In genomic region chr1:31038934-31039333, GRCh38 we compare ENCODE assay signal across 7 cellular contexts. TPM values are rescaled to one million over a fixed set of nuclear protein-coding genes. Genes with fewer than 3 reads are reported as not detected.
A peak's percentile ranks its signal among the peaks of the same experiment; 100 is the strongest.
DNase-seq lines count a peak whose midpoint lies in the region; ATAC-seq and TF ChIP-seq lines count a peak whose summit lies in the region.
"Not testable (repeated sequence)": the region's sequence is repeated elsewhere in the genome, so short reads cannot be mapped to it uniquely, and the experiment has no call there.

No MANE protein-coding gene starts in this region.

- not testable (repeated sequence) for H3K4me1 ChIP-seq in HEK293 (ENCODE audit: control insufficient read depth, insufficient read depth, low read length)
- H3K4me1 ChIP-seq in RWPE2 (ENCODE audit: insufficient read depth, poor library complexity, severe bottlenecking) (peaks cover 67% of the 10 kb centered on the region), thyroid gland (peaks cover 29 to 41% of the 10 kb centered on the region in 2 donors)

- 49 to 52% methylated on average over 5 of the region's 5 CpGs for WGBS in thyroid gland, 2 donors

- not testable (repeated sequence) for H3K27ac ChIP-seq in HEK293 (ENCODE audit: extremely low read depth, low read depth, low read length); thyroid gland
- H3K27ac ChIP-seq in RWPE2 (ENCODE audit: poor library complexity, severe bottlenecking) (peak overlapping the region; percentile 18), brain microvascular endothelial cell (peak overlapping the region; percentile 24)

- TF ChIP-seq CTCF in HEK293 (tag by site-specific recombination; IDR thresholded peaks at IDR 0.05); RWPE2 (IDR thresholded peaks at IDR 0.05; ENCODE audit: poor library complexity, severe bottlenecking); brain microvascular endothelial cell (IDR thresholded peaks at IDR 0.05; ENCODE audit: low read depth, low read length, missing control alignments); thyroid gland (IDR thresholded peaks at IDR 0.05): not testable (repeated sequence)

- not testable (repeated sequence) for ATAC-seq in RWPE2 (ENCODE audit: low read depth)
- peak in 1 of 2 donors; percentile 40 for ATAC-seq in naive B cell (ENCODE audit: low read depth in 2 of 2)

- intact Hi-C loops in head of caudate nucleus (cut with DNase I); thyroid gland (cut with DNase I): not testable (repeated sequence)

- peaks cover 7 to 16% of the 10 kb centered on the region in 2 donors for H3K36me3 Mint-ChIP-seq in naive B cell

- TF ChIP-seq POLR2A in thyroid gland (IDR thresholded peaks at IDR 0.05): not testable (repeated sequence)

- peak overlapping the region in 4 of 6 donors; percentile 33 to 90 (median 72) for H3K27ac Mint-ChIP-seq in naive B cell

- H3K36me3 ChIP-seq in HEK293 (ENCODE audit: control insufficient read depth in 2 of 2, insufficient read depth in 1 of 2, low read length in 2 of 2): peaks cover 19 to 44% of the 10 kb centered on the region in 2 experiments; a peak in 2 of 3 replicates
- H3K36me3 ChIP-seq in RWPE2 (ENCODE audit: low read depth): peaks cover 67% of the 10 kb centered on the region
- H3K36me3 ChIP-seq in brain microvascular endothelial cell (replicated peaks); thyroid gland: not testable (repeated sequence)

- H3K4me3 Mint-ChIP-seq in naive B cell: not testable (repeated sequence)

- not testable (repeated sequence) for H3K9me3 Mint-ChIP-seq in naive B cell

- not testable (repeated sequence) for H3K27me3 Mint-ChIP-seq in naive B cell

- H3K9me3 ChIP-seq in HEK293 (ENCODE audit: control insufficient read depth, insufficient read depth, low read depth, low read length); RWPE2 (ENCODE audit: severe bottlenecking); thyroid gland: not testable (repeated sequence)

- DNase-seq in RWPE2 (ENCODE audit: low spot score); brain microvascular endothelial cell; naive B cell: not testable (repeated sequence)
- DNase-seq in head of caudate nucleus (peak in 39 of 42 donors; percentile 26 to 86 (median 54)), putamen (ENCODE audit: low spot score) (peak; percentile 70), thyroid gland (peak; percentile 48 to 54)

- H3K4me3 ChIP-seq in HEK293 (ENCODE audit: low read depth, low read length); RWPE2 (ENCODE audit: severe bottlenecking); brain microvascular endothelial cell (ENCODE audit: low read depth, low read length); thyroid gland (replicated peaks in 1 of 3): not testable (repeated sequence)

- H3K27me3 ChIP-seq in RWPE2 (ENCODE audit: insufficient read depth, poor library complexity, severe bottlenecking); brain microvascular endothelial cell (replicated peaks); thyroid gland: not testable (repeated sequence)

- POLR2A ChIA-PET in HEK293 (lab: Yijun Ruan, JAX): interaction anchor here (0.6 to 0.7 kb wide), 2 partner anchors 528 to 720 kb away, joined by 3 read pairs; no protein-coding TSS in a partner anchor

- peaks cover 51 to 76% (median 70%) of the 10 kb centered on the region in 3 donors for H3K4me1 Mint-ChIP-seq in naive B cell

- CTCF ChIA-PET in HEK293 (lab: Yijun Ruan, JAX): interaction anchor here (0.6 kb wide), 1 partner anchor 152 kb away, joined by 4 read pairs; no protein-coding TSS in a partner anchor

- in situ Hi-C loops in brain microvascular endothelial cell (cut with HindIII; ENCODE audit: low pct_ligation_motif_present, low sequenced_read_pairs): not testable (repeated sequence)

TF ChIP-seq in HEK293, 187 proteins besides CTCF, POLR2A, EP300 and RAD21:
- peak; percentile 29; the same call in 1 of the 2 replicates for TF ChIP-seq OSR2 (tag by site-specific recombination; IDR thresholded peaks at IDR 0.05)
- TF ChIP-seq ZNF362 (tag by site-specific recombination; IDR thresholded peaks at IDR 0.05): peak; percentile 47; the same call in 1 of the 2 replicates

RNA-seq across cellular contexts. Expression of gene PUM1, which starts 26.6 kb away (rescaled TPM):
- 100 to 1,000 TPM in 5 of 6 donors, 10 to 100 TPM in 1; 93.0 to 121 (median 109) TPM for polyA plus RNA-seq in naive B cell (ENCODE audit: low read depth in 6 of 6)
- total RNA-seq in thyroid gland: 100 to 1,000 TPM; 118 to 191 (median 132) TPM
